Comparison of ENCODE assay signal across 1 cellular context in the genomic region with DNA sequence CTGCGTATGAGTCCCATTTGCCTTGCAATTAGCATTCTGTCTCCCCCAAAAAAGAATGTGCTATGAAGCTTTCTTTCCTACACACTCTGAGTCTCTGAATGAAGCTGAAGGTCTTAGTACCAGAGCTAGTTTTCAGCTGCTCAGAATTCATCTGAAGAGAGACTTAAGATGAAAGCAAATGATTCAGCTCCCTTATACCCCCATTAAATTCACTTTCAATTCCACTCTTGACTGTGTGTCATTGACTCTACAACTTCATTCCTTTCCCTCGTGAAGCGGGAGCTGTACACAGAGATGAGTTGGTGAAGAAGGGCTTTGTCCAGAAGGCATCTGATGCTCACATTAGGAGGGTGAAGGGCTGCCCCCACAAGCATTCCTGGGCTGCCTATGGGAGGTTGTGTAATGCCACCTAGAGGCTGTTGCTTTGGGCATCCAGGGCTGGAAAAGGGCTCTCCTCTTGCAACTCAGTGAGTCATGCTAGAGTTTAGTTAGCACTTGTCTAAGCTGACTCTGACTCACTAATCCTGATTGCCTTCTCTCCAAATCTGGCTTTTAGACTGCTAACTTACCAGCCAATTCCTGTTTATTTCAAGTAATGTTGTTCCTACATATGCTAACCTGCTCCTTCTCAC.
TF ChIP-seq lines count a peak whose summit lies in the region.

No MANE protein-coding gene starts in this region.

TF ChIP-seq in GM23338, 12 proteins besides CTCF, POLR2A, EP300 and RAD21:
- TF ChIP-seq, protein P1, sequence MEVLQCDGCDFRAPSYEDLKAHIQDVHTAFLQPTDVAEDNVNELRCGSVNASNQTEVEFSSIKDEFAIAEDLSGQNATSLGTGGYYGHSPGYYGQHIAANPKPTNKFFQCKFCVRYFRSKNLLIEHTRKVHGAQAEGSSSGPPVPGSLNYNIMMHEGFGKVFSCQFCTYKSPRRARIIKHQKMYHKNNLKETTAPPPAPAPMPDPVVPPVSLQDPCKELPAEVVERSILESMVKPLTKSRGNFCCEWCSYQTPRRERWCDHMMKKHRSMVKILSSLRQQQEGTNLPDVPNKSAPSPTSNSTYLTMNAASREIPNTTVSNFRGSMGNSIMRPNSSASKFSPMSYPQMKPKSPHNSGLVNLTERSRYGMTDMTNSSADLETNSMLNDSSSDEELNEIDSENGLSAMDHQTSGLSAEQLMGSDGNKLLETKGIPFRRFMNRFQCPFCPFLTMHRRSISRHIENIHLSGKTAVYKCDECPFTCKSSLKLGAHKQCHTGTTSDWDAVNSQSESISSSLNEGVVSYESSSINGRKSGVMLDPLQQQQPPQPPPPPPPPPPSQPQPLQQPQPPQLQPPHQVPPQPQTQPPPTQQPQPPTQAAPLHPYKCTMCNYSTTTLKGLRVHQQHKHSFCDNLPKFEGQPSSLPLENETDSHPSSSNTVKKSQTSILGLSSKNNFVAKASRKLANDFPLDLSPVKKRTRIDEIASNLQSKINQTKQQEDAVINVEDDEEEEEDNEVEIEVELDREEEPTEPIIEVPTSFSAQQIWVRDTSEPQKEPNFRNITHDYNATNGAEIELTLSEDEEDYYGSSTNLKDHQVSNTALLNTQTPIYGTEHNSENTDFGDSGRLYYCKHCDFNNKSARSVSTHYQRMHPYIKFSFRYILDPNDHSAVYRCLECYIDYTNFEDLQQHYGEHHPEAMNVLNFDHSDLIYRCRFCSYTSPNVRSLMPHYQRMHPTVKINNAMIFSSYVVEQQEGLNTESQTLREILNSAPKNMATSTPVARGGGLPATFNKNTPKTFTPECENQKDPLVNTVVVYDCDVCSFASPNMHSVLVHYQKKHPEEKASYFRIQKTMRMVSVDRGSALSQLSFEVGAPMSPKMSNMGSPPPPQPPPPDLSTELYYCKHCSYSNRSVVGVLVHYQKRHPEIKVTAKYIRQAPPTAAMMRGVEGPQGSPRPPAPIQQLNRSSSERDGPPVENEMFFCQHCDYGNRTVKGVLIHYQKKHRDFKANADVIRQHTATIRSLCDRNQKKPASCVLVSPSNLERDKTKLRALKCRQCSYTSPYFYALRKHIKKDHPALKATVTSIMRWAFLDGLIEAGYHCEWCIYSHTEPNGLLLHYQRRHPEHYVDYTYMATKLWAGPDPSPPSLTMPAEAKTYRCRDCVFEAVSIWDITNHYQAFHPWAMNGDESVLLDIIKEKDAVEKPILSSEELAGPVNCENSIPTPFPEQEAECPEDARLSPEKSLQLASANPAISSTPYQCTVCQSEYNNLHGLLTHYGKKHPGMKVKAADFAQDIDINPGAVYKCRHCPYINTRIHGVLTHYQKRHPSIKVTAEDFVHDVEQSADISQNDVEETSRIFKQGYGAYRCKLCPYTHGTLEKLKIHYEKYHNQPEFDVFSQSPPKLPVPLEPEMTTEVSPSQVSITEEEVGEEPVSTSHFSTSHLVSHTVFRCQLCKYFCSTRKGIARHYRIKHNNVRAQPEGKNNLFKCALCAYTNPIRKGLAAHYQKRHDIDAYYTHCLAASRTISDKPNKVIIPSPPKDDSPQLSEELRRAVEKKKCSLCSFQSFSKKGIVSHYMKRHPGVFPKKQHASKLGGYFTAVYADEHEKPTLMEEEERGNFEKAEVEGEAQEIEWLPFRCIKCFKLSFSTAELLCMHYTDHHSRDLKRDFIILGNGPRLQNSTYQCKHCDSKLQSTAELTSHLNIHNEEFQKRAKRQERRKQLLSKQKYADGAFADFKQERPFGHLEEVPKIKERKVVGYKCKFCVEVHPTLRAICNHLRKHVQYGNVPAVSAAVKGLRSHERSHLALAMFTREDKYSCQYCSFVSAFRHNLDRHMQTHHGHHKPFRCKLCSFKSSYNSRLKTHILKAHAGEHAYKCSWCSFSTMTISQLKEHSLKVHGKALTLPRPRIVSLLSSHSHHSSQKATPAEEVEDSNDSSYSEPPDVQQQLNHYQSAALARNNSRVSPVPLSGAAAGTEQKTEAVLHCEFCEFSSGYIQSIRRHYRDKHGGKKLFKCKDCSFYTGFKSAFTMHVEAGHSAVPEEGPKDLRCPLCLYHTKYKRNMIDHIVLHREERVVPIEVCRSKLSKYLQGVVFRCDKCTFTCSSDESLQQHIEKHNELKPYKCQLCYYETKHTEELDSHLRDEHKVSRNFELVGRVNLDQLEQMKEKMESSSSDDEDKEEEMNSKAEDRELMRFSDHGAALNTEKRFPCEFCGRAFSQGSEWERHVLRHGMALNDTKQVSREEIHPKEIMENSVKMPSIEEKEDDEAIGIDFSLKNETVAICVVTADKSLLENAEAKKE (CRISPR knock-in tag; IDR thresholded peaks at IDR 0.05) = 0 out of 2 replicates have a peak, but pooled peaks have one; percentile 31
- TF ChIP-seq EZH2 (IDR thresholded peaks at IDR 0.05; ENCODE audit: low read depth, unreplicated experiment) = no peak
- TF ChIP-seq STAT1 (IDR thresholded peaks at IDR 0.05; ENCODE audit: unreplicated experiment) = no peak
- TF ChIP-seq, protein P2, sequence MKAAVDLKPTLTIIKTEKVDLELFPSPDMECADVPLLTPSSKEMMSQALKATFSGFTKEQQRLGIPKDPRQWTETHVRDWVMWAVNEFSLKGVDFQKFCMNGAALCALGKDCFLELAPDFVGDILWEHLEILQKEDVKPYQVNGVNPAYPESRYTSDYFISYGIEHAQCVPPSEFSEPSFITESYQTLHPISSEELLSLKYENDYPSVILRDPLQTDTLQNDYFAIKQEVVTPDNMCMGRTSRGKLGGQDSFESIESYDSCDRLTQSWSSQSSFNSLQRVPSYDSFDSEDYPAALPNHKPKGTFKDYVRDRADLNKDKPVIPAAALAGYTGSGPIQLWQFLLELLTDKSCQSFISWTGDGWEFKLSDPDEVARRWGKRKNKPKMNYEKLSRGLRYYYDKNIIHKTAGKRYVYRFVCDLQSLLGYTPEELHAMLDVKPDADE (IDR thresholded peaks at IDR 0.05) = no peak
- TF ChIP-seq, protein P3, sequence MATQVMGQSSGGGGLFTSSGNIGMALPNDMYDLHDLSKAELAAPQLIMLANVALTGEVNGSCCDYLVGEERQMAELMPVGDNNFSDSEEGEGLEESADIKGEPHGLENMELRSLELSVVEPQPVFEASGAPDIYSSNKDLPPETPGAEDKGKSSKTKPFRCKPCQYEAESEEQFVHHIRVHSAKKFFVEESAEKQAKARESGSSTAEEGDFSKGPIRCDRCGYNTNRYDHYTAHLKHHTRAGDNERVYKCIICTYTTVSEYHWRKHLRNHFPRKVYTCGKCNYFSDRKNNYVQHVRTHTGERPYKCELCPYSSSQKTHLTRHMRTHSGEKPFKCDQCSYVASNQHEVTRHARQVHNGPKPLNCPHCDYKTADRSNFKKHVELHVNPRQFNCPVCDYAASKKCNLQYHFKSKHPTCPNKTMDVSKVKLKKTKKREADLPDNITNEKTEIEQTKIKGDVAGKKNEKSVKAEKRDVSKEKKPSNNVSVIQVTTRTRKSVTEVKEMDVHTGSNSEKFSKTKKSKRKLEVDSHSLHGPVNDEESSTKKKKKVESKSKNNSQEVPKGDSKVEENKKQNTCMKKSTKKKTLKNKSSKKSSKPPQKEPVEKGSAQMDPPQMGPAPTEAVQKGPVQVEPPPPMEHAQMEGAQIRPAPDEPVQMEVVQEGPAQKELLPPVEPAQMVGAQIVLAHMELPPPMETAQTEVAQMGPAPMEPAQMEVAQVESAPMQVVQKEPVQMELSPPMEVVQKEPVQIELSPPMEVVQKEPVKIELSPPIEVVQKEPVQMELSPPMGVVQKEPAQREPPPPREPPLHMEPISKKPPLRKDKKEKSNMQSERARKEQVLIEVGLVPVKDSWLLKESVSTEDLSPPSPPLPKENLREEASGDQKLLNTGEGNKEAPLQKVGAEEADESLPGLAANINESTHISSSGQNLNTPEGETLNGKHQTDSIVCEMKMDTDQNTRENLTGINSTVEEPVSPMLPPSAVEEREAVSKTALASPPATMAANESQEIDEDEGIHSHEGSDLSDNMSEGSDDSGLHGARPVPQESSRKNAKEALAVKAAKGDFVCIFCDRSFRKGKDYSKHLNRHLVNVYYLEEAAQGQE (IDR thresholded peaks at IDR 0.05; ENCODE audit: unreplicated experiment) = no peak
- TF ChIP-seq EZH2phosphoT487 (IDR thresholded peaks at IDR 0.05; ENCODE audit: unreplicated experiment) = no peak
